ENCODE assay signal across 8 cellular contexts in the genomic region with DNA sequence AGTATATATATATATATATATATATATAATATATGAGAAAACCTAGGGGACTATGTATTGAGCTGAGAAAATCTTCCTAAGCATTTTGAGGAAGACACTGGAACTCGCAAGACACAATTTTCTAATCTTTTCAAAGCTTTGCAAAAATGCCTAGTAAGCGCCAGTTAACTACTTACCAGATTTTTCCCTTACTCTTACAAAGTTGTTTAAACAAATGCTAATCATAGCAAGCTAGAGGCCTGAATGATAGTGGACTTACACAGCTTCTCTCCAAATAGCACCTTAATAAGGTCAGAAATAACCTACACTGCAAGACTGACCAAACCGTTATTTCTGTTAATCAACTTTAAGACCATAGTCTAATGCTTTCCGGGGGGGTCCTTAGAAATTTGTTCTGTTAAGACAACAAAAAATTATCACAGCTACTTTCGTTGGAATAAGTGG. TPM values are rescaled to one million over a fixed set of nuclear protein-coding genes. Genes with fewer than 3 reads are reported as not detected.
DNase-seq lines count a peak whose midpoint lies in the region; ATAC-seq and TF ChIP-seq lines count a peak whose summit lies in the region.

No MANE protein-coding gene starts in this region.

- H3K4me1 Mint-ChIP-seq in activated naive CD8-positive, alpha-beta T cell treated with anti-CD3 and anti-CD28 coated beads for 36 hours = peaks cover 46% of the 10 kb centered on the region

- peak overlapping the region; percentile 59 for H3K4me2 ChIP-seq in DND-41 (ENCODE audit: insufficient read depth, low read length)

- H3K36me3 ChIP-seq in DND-41 (ENCODE audit: insufficient read depth, low read length) (no peaks in the 10 kb centered on the region; the same call in 1 of the 2 replicates), MG63 (no peaks in the 10 kb centered on the region), mucosa of stomach (ENCODE audit: control insufficient read depth, insufficient read depth, low read length) (no peaks in the 10 kb centered on the region)

- H3K9me3 ChIP-seq in DND-41 (ENCODE audit: insufficient read depth, low read length, severe bottlenecking) (no peaks in the 10 kb centered on the region), MG63 (no peaks in the 10 kb centered on the region), mucosa of stomach (ENCODE audit: control insufficient read depth, low read length) (no peaks in the 10 kb centered on the region)

- H3K9me3 Mint-ChIP-seq in activated naive CD8-positive, alpha-beta T cell treated with anti-CD3 and anti-CD28 coated beads for 36 hours = no peaks in the 10 kb centered on the region

- no peak for DNase-seq in DND-41
- DNase-seq in MG63 = no peak
- DNase-seq in activated naive CD8-positive, alpha-beta T cell treated with anti-CD3 and anti-CD28 coated beads for 36 hours = no peak
- no peak for DNase-seq in stimulated activated naive CD4-positive, alpha-beta T cell (lab: John Stamatoyannopoulos, UW)
- no peak for DNase-seq in pons (ENCODE audit: low spot score)

- H3K4me1 ChIP-seq in DND-41 (ENCODE audit: insufficient read depth, low read length) (peaks cover 54% of the 10 kb centered on the region), mucosa of stomach (ENCODE audit: control insufficient read depth, insufficient read depth, low read length) (no peaks in the 10 kb centered on the region)

- H3K9ac ChIP-seq in DND-41 (ENCODE audit: low read depth, low read length) (peak overlapping the region; percentile 86), mucosa of stomach (ENCODE audit: low read length) (peak overlapping the region; percentile 51)

- peak overlapping the region; percentile 97 for H3K27ac ChIP-seq in DND-41 (ENCODE audit: low read length)

- no peaks in the 10 kb centered on the region for H3K27me3 ChIP-seq in DND-41 (ENCODE audit: insufficient read depth, low read length, poor library complexity)
- no peaks in the 10 kb centered on the region for H3K27me3 ChIP-seq in MG63
- no peaks in the 10 kb centered on the region for H3K27me3 ChIP-seq in mucosa of stomach (ENCODE audit: control insufficient read depth, insufficient read depth, low read length)

- H3K36me3 Mint-ChIP-seq in activated naive CD8-positive, alpha-beta T cell treated with anti-CD3 and anti-CD28 coated beads for 36 hours = peaks cover 6% of the 10 kb centered on the region

- H3K27ac Mint-ChIP-seq in activated naive CD8-positive, alpha-beta T cell treated with anti-CD3 and anti-CD28 coated beads for 36 hours = peak overlapping the region; percentile 98

- no peaks in the 10 kb centered on the region for H4K20me1 ChIP-seq in DND-41 (ENCODE audit: insufficient read depth, low read length)

- ATAC-seq in DND-41 (ENCODE audit: insufficient read depth, low read depth) = peak; percentile 1; the same call in 1 of the 3 replicates
- no peak for ATAC-seq in GM19467 (IDR thresholded peaks at IDR 0.05; ENCODE audit: unreplicated experiment)
- ATAC-seq in HG03159 (IDR thresholded peaks at IDR 0.05; ENCODE audit: unreplicated experiment) = no peak

- H3K4me3 Mint-ChIP-seq in activated naive CD8-positive, alpha-beta T cell treated with anti-CD3 and anti-CD28 coated beads for 36 hours = peak overlapping the region; percentile 87

- H3K4me3 ChIP-seq in DND-41 (ENCODE audit: low read depth in 1 of 2, low read length in 2 of 2) (peak overlapping the region; percentile 37 to 67), MG63 (peak overlapping the region; percentile 53), mucosa of stomach (ENCODE audit: low read length) (no peak overlapping the region)

- peaks cover 20% of the 10 kb centered on the region for H3K27me3 Mint-ChIP-seq in activated naive CD8-positive, alpha-beta T cell treated with anti-CD3 and anti-CD28 coated beads for 36 hours

- peaks cover 19% of the 10 kb centered on the region for H3K79me2 ChIP-seq in DND-41 (ENCODE audit: insufficient read depth, low read length)

- TF ChIP-seq CTCF in DND-41 (IDR thresholded peaks at IDR 0.05; ENCODE audit: borderline replicate concordance, extremely low read depth, low read length, poor library complexity, severe bottlenecking) = no peak

- no peak overlapping the region for H2AFZ ChIP-seq in DND-41 (ENCODE audit: low read depth, low read length)

RNA-seq across cellular contexts. Expression of gene HFE, which starts 56.1 kb away (rescaled TPM):
- total RNA-seq in MG63 (2014; rRNA removed; shearing (Covaris generic); ENCODE audit: low replicate concordance) = 7.7 and 9.1 TPM in 2 replicates
- total RNA-seq in activated naive CD8-positive, alpha-beta T cell treated with anti-CD3 and anti-CD28 coated beads for 36 hours = under 1 TPM; 0.76 to 0.80 TPM
